ENCODE assay signal across 13 cellular contexts in the genomic region with DNA sequence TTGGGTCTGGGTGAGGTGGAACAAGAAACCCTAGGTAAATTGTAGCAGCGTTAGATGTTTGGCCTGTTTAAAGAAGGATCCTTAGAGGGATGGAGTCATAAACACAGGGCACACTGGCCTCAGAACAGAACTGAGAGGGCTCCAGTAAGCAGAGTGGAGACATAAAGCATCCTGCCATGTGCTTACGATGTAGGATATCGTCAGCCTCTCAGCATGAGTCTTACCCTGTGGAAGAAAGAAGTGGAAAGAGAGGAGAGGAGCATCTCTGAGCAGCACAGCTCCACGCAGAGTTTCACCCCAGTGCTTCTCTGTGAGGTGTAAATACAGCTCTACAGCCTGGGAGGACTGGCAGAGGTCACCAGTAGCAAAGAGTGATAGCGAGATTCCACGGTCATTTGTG. TPM values are rescaled to one million over a fixed set of nuclear protein-coding genes. Genes with fewer than 3 reads are reported as not detected.
DNase-seq lines count a peak whose midpoint lies in the region; ATAC-seq and TF ChIP-seq lines count a peak whose summit lies in the region.
"Had no signal": no experiment of that assay in that cellular context is flagged by ENCODE, and none has a peak within 500 bp of the region (broad histone marks: within the 10 kb centered on the region; RNA-seq: fewer than 3 reads in every experiment).

No MANE protein-coding gene starts in this region.

- POLR2A ChIA-PET in RWPE1 (lab: Yijun Ruan, JAX; ENCODE audit: low non-redundant PET), result no interaction called here
- POLR2A ChIA-PET in CD4-positive, alpha-beta T cell (lab: Charles Lee), result no interaction called here

- CTCF ChIA-PET in RWPE1 (lab: Yijun Ruan, JAX), result interaction anchor here (0.7 kb wide), 1 partner anchor 82 kb away, joined by 3 read pairs; no protein-coding TSS in a partner anchor
- CTCF ChIA-PET in CD4-positive, alpha-beta T cell (lab: Charles Lee), result no interaction called here

- intact Hi-C loops in CD4-positive, alpha-beta T cell (cut with DNase I, micrococcal nuclease), result no loop called here

- H3K36me3 ChIP-seq in esophagus (ENCODE audit: control insufficient read depth in 2 of 2, insufficient read depth in 2 of 2, low read length in 1 of 2), result no peaks in the 10 kb centered on the region
- H3K36me3 ChIP-seq in mucosa of rectum (ENCODE audit: control insufficient read depth in 2 of 2, insufficient read depth in 2 of 2, low read length in 2 of 2), result no peaks in the 10 kb centered on the region
- no peaks in the 10 kb centered on the region for H3K36me3 ChIP-seq in tibial nerve

- H3K27ac ChIP-seq in RWPE1, result peak overlapping the region; percentile 89
- H3K27ac ChIP-seq in esophagus (ENCODE audit: low read depth in 2 of 2, low read length in 1 of 2), result peak overlapping the region; percentile 24 to 80
- peak overlapping the region; percentile 72 to 75 for H3K27ac ChIP-seq in mucosa of rectum (ENCODE audit: low read depth in 2 of 2, low read length in 2 of 2)
- H3K27ac ChIP-seq in tibial nerve, result peak overlapping the region; percentile 14 to 83 (median 68)
- no peak overlapping the region for H3K27ac ChIP-seq in CD4-positive, alpha-beta T cell (ENCODE audit: low read depth, low read length)

- TF ChIP-seq EP300 in tibial nerve (IDR thresholded peaks at IDR 0.05), result no peak

- no peak for TF ChIP-seq POLR2A in tibial nerve (IDR thresholded peaks at IDR 0.05)

- DNase-seq in RWPE1 (ENCODE audit: low spot score) (no peak), tibial nerve (ENCODE audit: low spot score in 2 of 2) (no peak), endothelial cell (ENCODE audit: low spot score) (no peak)
- DNase-seq in CD4-positive, alpha-beta T cell, result no peak
- DNase-seq: DMS 273 treated with DMSO at 0.1 percent for 48 hours, Kasumi-1 had no signal

- H3K9me3 ChIP-seq in esophagus (ENCODE audit: control insufficient read depth in 2 of 2, insufficient read depth in 1 of 2, low read depth in 1 of 2, low read length in 1 of 2), result no peaks in the 10 kb centered on the region
- no peaks in the 10 kb centered on the region for H3K9me3 ChIP-seq in mucosa of rectum (ENCODE audit: control insufficient read depth in 2 of 2, low read length in 2 of 2)
- no peaks in the 10 kb centered on the region for H3K9me3 ChIP-seq in tibial nerve
- no peaks in the 10 kb centered on the region for H3K9me3 ChIP-seq in CD4-positive, alpha-beta T cell (ENCODE audit: control insufficient read depth, low read length)

- H3K27me3 Mint-ChIP-seq in CD4-positive, alpha-beta T cell, result peaks cover 3% of the 10 kb centered on the region
- no peaks in the 10 kb centered on the region for H3K27me3 Mint-ChIP-seq in endothelial cell (ENCODE audit: unreplicated experiment)

- H3K27ac Mint-ChIP-seq in CD4-positive, alpha-beta T cell, result no peak overlapping the region
- no peak overlapping the region for H3K27ac Mint-ChIP-seq in endothelial cell (ENCODE audit: unreplicated experiment)
- H3K27ac Mint-ChIP-seq: brain had no signal

- peaks cover 10% of the 10 kb centered on the region for H3K9me3 Mint-ChIP-seq in CD4-positive, alpha-beta T cell
- no peaks in the 10 kb centered on the region for H3K9me3 Mint-ChIP-seq in endothelial cell (ENCODE audit: unreplicated experiment)

- no peaks in the 10 kb centered on the region for H3K36me3 Mint-ChIP-seq in CD4-positive, alpha-beta T cell (ENCODE audit: low read depth)
- H3K36me3 Mint-ChIP-seq in endothelial cell (ENCODE audit: low read depth, unreplicated experiment), result no peaks in the 10 kb centered on the region

- H3K4me1 Mint-ChIP-seq in CD4-positive, alpha-beta T cell (ENCODE audit: low read depth), result no peaks in the 10 kb centered on the region
- H3K4me1 Mint-ChIP-seq in endothelial cell (ENCODE audit: unreplicated experiment), result peaks cover 8% of the 10 kb centered on the region
- H3K4me1 Mint-ChIP-seq: neural crest cell had no signal

- H3K4me1 ChIP-seq in esophagus (ENCODE audit: control insufficient read depth in 2 of 2, insufficient read depth in 2 of 2, low read length in 1 of 2), result peaks cover 3 to 6% of the 10 kb centered on the region in 2 donors
- peaks cover 18 to 21% of the 10 kb centered on the region in 2 donors for H3K4me1 ChIP-seq in mucosa of rectum (ENCODE audit: control insufficient read depth in 2 of 2, insufficient read depth in 2 of 2, low read length in 2 of 2)
- H3K4me1 ChIP-seq in tibial nerve, result peaks cover 0 to 46% (median 26%) of the 10 kb centered on the region in 4 donors

- H3K4me3 ChIP-seq in esophagus (ENCODE audit: low read depth in 1 of 2, low read length in 2 of 2), result no peak overlapping the region
- H3K4me3 ChIP-seq in mucosa of rectum (ENCODE audit: low read length in 2 of 2), result peak overlapping the region in 1 of 2 donors; percentile 48
- no peak overlapping the region for H3K4me3 ChIP-seq in tibial nerve

- TF ChIP-seq CTCF in RWPE1 (conservative IDR thresholded peaks at IDR 0.05; ENCODE audit: low read depth) (no peak), tibial nerve (IDR thresholded peaks at IDR 0.05) (no peak), endothelial cell (IDR thresholded peaks at IDR 0.05; ENCODE audit: unreplicated experiment) (no peak)
- TF ChIP-seq CTCF in CD4-positive, alpha-beta T cell (IDR thresholded peaks at IDR 0.05), result no peak

- H3K27me3 ChIP-seq in esophagus (ENCODE audit: control insufficient read depth in 1 of 2, insufficient read depth in 2 of 2, low read length in 2 of 2) (no peaks in the 10 kb centered on the region), mucosa of rectum (ENCODE audit: control insufficient read depth in 2 of 2, insufficient read depth in 2 of 2, low read length in 2 of 2) (no peaks in the 10 kb centered on the region), tibial nerve (no peaks in the 10 kb centered on the region)
- no peaks in the 10 kb centered on the region for H3K27me3 ChIP-seq in CD4-positive, alpha-beta T cell (ENCODE audit: control insufficient read depth, insufficient read depth, low read length)

- H3K9ac ChIP-seq in mucosa of rectum (ENCODE audit: low read depth in 1 of 2, low read length in 2 of 2), result no peak overlapping the region

- no peak for ATAC-seq in CD4-positive, alpha-beta T cell (ENCODE audit: poor library complexity)
- ATAC-seq in GM18502 (IDR thresholded peaks at IDR 0.05; ENCODE audit: poor library complexity, unreplicated experiment), result no peak
- no peak for ATAC-seq in GM21619 (IDR thresholded peaks at IDR 0.05; ENCODE audit: unreplicated experiment)

- H3K4me3 Mint-ChIP-seq in CD4-positive, alpha-beta T cell, result no peak overlapping the region
- H3K4me3 Mint-ChIP-seq in endothelial cell (ENCODE audit: unreplicated experiment), result no peak overlapping the region
- H3K4me3 Mint-ChIP-seq: brain, neural crest cell had no signal

- WGBS in esophagus, 2 donors, result 80 to 83% methylated on average over 6 of the region's 6 CpGs
- 63 to 64% methylated on average over 6 of the region's 6 CpGs for WGBS in tibial nerve, 2 donors

RNA-seq across cellular contexts. Expression of a gene that starts 27.8 kb away (rescaled TPM):
- polyA plus RNA-seq in esophagus, result 10 to 100 TPM; 22.7 to 33.4 TPM
- total RNA-seq in tibial nerve (100 to 1,000 TPM in 1 of 4 donors, 10 to 100 TPM in 3; 45.3 to 135 (median 76.2) TPM), endothelial cell (ENCODE audit: unreplicated experiment) (20.0 TPM)
- total RNA-seq in CD4-positive, alpha-beta T cell, result not detected
- total RNA-seq: T-helper 1 cell treated with Interleukin-12 subunit alpha and Interleukin-12 subunit beta and Interleukin-4 antibody, amounts not matched to agents 30 ng/mL and 1 ng/mL, for 36 hours had no signal

Comparison
In these comparisons a context has a peak if more than half of its experiments do, and no peak if none do; other contexts are left out.
1. RNA of a gene that starts 27.8 kb away (total RNA-seq): 45.3 to 135 TPM in tibial nerve and 20.0 TPM in endothelial cell (single experiment); not detected in CD4-positive, alpha-beta T cell; every median in the first group is over 10 times any median in the second.